10 cellular contexts compared by ENCODE assay signal in genomic region chr3:71978150-71978721, GRCh38.
DNase-seq lines count a peak whose midpoint lies in the region; ATAC-seq and TF ChIP-seq lines count a peak whose summit lies in the region.
"Had no signal": no experiment of that assay in that cellular context is flagged by ENCODE, and none has a peak within 500 bp of the region (broad histone marks: within the 10 kb centered on the region; RNA-seq: fewer than 3 reads in every experiment).

No MANE protein-coding gene starts in this region.

- in situ Hi-C loops in ACHN (cut with HindIII; ENCODE audit: low pct_ligation_motif_present, low pct_unique_long_range_greater_than_20kb, low sequenced_read_pairs), result no loop called here

- POLR2A ChIA-PET in HEK293 (lab: Yijun Ruan, JAX), result no interaction called here

- peak; percentile 37 for DNase-seq in stimulated activated CD4-positive, alpha-beta T cell treated with anti-CD3 and anti-CD28 coated beads, Interleukin-4, amount 100 ng/mL, for 24 hours
- DNase-seq in stimulated activated CD4-positive, alpha-beta T cell treated with anti-CD3 and anti-CD28 coated beads, Interleukin-2, amount 100 ng/mL, for 48 hours, result no peak
- DNase-seq in stomach (no peak), ACHN (no peak), left ventricle myocardium inferior (no peak), heart left ventricle (no peak)
- DNase-seq: Peyer's patch had no signal

- H3K27ac ChIP-seq in HEK293 (ENCODE audit: extremely low read depth, low read depth, low read length), result no peak overlapping the region
- no peak overlapping the region for H3K27ac ChIP-seq in stomach
- no peak overlapping the region for H3K27ac ChIP-seq in left ventricle myocardium inferior (replicated peaks)
- H3K27ac ChIP-seq in heart left ventricle, result no peak overlapping the region

- no peak overlapping the region for H3K4me3 ChIP-seq in HEK293 (ENCODE audit: low read depth, low read length)
- H3K4me3 ChIP-seq in stomach, result no peak overlapping the region
- no peak overlapping the region for H3K4me3 ChIP-seq in left ventricle myocardium inferior
- no peak overlapping the region for H3K4me3 ChIP-seq in heart left ventricle
- H3K4me3 ChIP-seq: Peyer's patch had no signal

- WGBS in stomach, 5 donors, result 36 to 50% (median 44%) methylated on average over 7 of the region's 7 CpGs
- 73 to 84% (median 80%) methylated on average over 7 of the region's 7 CpGs for WGBS in heart left ventricle, 4 donors

- TF ChIP-seq CTCF in HEK293 (tag by site-specific recombination; IDR thresholded peaks at IDR 0.05), result no peak
- TF ChIP-seq CTCF in stomach (IDR thresholded peaks at IDR 0.05), result no peak
- no peak for TF ChIP-seq CTCF in left ventricle myocardium inferior (IDR thresholded peaks at IDR 0.05; ENCODE audit: borderline replicate concordance)
- TF ChIP-seq CTCF in heart left ventricle (IDR thresholded peaks at IDR 0.05), result no peak

- intact Hi-C loops in stomach (cut with DNase I; ENCODE audit: low total_unique reads), result no loop called here
- intact Hi-C loops in left ventricle myocardium inferior (cut with micrococcal nuclease), result no loop called here
- intact Hi-C loops in heart left ventricle (cut with DNase I), result no loop called here

- H3K9me3 ChIP-seq in HEK293 (ENCODE audit: control insufficient read depth, insufficient read depth, low read depth, low read length) (no peaks in the 10 kb centered on the region), stomach (no peaks in the 10 kb centered on the region), left ventricle myocardium inferior (replicated peaks) (peaks cover 6% of the 10 kb centered on the region), heart left ventricle (no peaks in the 10 kb centered on the region)
- H3K9me3 ChIP-seq: Peyer's patch had no signal

- H3K4me1 ChIP-seq in HEK293 (ENCODE audit: control insufficient read depth, insufficient read depth, low read length), result peaks cover 3% of the 10 kb centered on the region; the same call in 1 of the 2 replicates
- H3K4me1 ChIP-seq in stomach, result no peaks in the 10 kb centered on the region
- H3K4me1 ChIP-seq in left ventricle myocardium inferior, result no peaks in the 10 kb centered on the region
- H3K4me1 ChIP-seq in heart left ventricle, result peaks cover 0 to 9% (median 0%) of the 10 kb centered on the region in 12 donors

- CTCF ChIA-PET in HEK293 (lab: Yijun Ruan, JAX), result interaction anchor here (0.6 to 1.2 kb wide), 2 partner anchors 11 to 713 kb away, joined by 3 to 6 read pairs; no protein-coding TSS in a partner anchor

- H3K36me3 ChIP-seq in HEK293 (ENCODE audit: control insufficient read depth in 2 of 2, insufficient read depth in 1 of 2, low read length in 2 of 2) (no peaks in the 10 kb centered on the region), stomach (no peaks in the 10 kb centered on the region), left ventricle myocardium inferior (no peaks in the 10 kb centered on the region), heart left ventricle (no peaks in the 10 kb centered on the region)
- H3K36me3 ChIP-seq: Peyer's patch had no signal

- ATAC-seq in HG03565 (IDR thresholded peaks at IDR 0.05; ENCODE audit: unreplicated experiment) (peak; percentile 86), heart left ventricle (no peak)
- ATAC-seq: HepG2 had no signal

- no peak for TF ChIP-seq EP300 in stomach (IDR thresholded peaks at IDR 0.05)

- no peak for TF ChIP-seq POLR2A in stomach (IDR thresholded peaks at IDR 0.05)
- TF ChIP-seq POLR2A in heart left ventricle (IDR thresholded peaks at IDR 0.05), result no peak

- H3K27me3 ChIP-seq in stomach (no peaks in the 10 kb centered on the region), left ventricle myocardium inferior (ENCODE audit: low read depth) (peaks cover 72% of the 10 kb centered on the region), heart left ventricle (peaks cover 0 to 6% (median 0%) of the 10 kb centered on the region in 9 donors)
- H3K27me3 ChIP-seq: Peyer's patch had no signal

TF ChIP-seq in HEK293, 187 proteins besides CTCF, POLR2A, EP300 and RAD21:
- TF ChIP-seq ZBTB20 (tag by site-specific recombination; IDR thresholded peaks at IDR 0.05), result peak; percentile 41; the same call in 1 of the 2 replicates
- TF ChIP-seq ZBTB44 (tag by site-specific recombination; IDR thresholded peaks at IDR 0.05), result peak; percentile 46; the same call in 1 of the 2 replicates
- no peak for TF ChIP-seq ZNF274 (IDR thresholded peaks at IDR 0.05; ENCODE audit: low read length)
- TF ChIP-seq ZNF274 (tag by site-specific recombination; IDR thresholded peaks at IDR 0.05; ENCODE audit: borderline replicate concordance), result no peak
- 0 out of 2 replicates have a peak, but pooled peaks have one; percentile 18 for TF ChIP-seq INSM2 (tag by site-specific recombination; IDR thresholded peaks at IDR 0.05)
- TF ChIP-seq ZNF18 (tag by site-specific recombination; IDR thresholded peaks at IDR 0.05), result no peak
- TF ChIP-seq KLF8 (tag by site-specific recombination; IDR thresholded peaks at IDR 0.05), result 0 out of 2 replicates have a peak, but pooled peaks have one; percentile 11
- no peak for TF ChIP-seq KLF10 (tag by site-specific recombination; IDR thresholded peaks at IDR 0.05)
- 0 out of 2 replicates have a peak, but pooled peaks have one; percentile 13 for TF ChIP-seq PRDM1 (tag by site-specific recombination; IDR thresholded peaks at IDR 0.05)
- peak; percentile 72 for TF ChIP-seq FEZF1 (tag by site-specific recombination; IDR thresholded peaks at IDR 0.05)
- TF ChIP-seq OSR2 (tag by site-specific recombination; IDR thresholded peaks at IDR 0.05), result peak; percentile 82
